8 cellular contexts compared by ENCODE assay signal in genomic region chr6:43724914-43725642, GRCh38. TPM values are rescaled to one million over a fixed set of nuclear protein-coding genes. Genes with fewer than 3 reads are reported as not detected.
DNase-seq lines count a peak whose midpoint lies in the region; ATAC-seq, FAIRE-seq and TF ChIP-seq lines count a peak whose summit lies in the region.

No MANE protein-coding gene starts in this region.

- H3K36me3 Mint-ChIP-seq in activated CD4-positive, alpha-beta memory T cell treated with anti-CD3 and anti-CD28 coated beads for 36 hours = no peaks in the 10 kb centered on the region
- H3K36me3 Mint-ChIP-seq in effector memory CD8-positive, alpha-beta T cell (ENCODE audit: insufficient read depth) = peaks cover 15% of the 10 kb centered on the region

- no peaks in the 10 kb centered on the region for H3K36me3 ChIP-seq in uterus

- DNase-seq in GM12892 (ENCODE audit: insufficient read length) = peak; percentile 59
- DNase-seq in NCI-H226 = peak; percentile 94
- peak; percentile 90 for DNase-seq in activated CD4-positive, alpha-beta memory T cell treated with anti-CD3 and anti-CD28 coated beads for 36 hours
- DNase-seq in effector memory CD8-positive, alpha-beta T cell = peak; percentile 71 to 81 (median 81)
- peak; percentile 68 for DNase-seq in omental fat pad (ENCODE audit: low spot score)
- DNase-seq in uterus = peak; percentile 58 to 70
- no peak for DNase-seq in nucleus accumbens (lab: John Stamatoyannopoulos, UW)

- H3K27ac Mint-ChIP-seq in activated CD4-positive, alpha-beta memory T cell treated with anti-CD3 and anti-CD28 coated beads for 36 hours = peak overlapping the region; percentile 62
- peak overlapping the region; percentile 47 to 89 for H3K27ac Mint-ChIP-seq in effector memory CD8-positive, alpha-beta T cell

- H3K9me3 ChIP-seq in uterus = no peaks in the 10 kb centered on the region

- CTCF ChIA-PET in activated CD4-positive, alpha-beta memory T cell treated with anti-CD3 and anti-CD28 coated beads for 36 hours (lab: Charles Lee) = interaction anchor here (0.9 to 6.1 kb wide), 20 partner anchors 9 to 531 kb away, joined by 3 to 55 read pairs (median 4); partner anchors contain the start of genes MRPS18A and VEGFA

- TF ChIP-seq CTCF in omental fat pad (IDR thresholded peaks at IDR 0.05) (no peak), uterus (IDR thresholded peaks at IDR 0.05) (peak in 1 of 4 experiments; percentile 9)

- no peak overlapping the region for H3K27ac ChIP-seq in uterus

- intact Hi-C loops in activated CD4-positive, alpha-beta memory T cell treated with anti-CD3 and anti-CD28 coated beads for 36 hours (cut with micrococcal nuclease) = loop anchor here (1.0 to 2.0 kb wide), 4 partner anchors 45 to 354 kb away; partner anchors contain the start of gene VEGFA
- intact Hi-C loops in uterus (cut with DNase I; ENCODE audit: low total_unique reads) = no loop called here

- H3K27me3 Mint-ChIP-seq in activated CD4-positive, alpha-beta memory T cell treated with anti-CD3 and anti-CD28 coated beads for 36 hours = no peaks in the 10 kb centered on the region
- no peaks in the 10 kb centered on the region for H3K27me3 Mint-ChIP-seq in effector memory CD8-positive, alpha-beta T cell

- peaks cover 0 to 6% of the 10 kb centered on the region in 2 donors for H3K4me1 ChIP-seq in uterus

- peak overlapping the region; percentile 21 for H3K4me3 Mint-ChIP-seq in activated CD4-positive, alpha-beta memory T cell treated with anti-CD3 and anti-CD28 coated beads for 36 hours
- H3K4me3 Mint-ChIP-seq in effector memory CD8-positive, alpha-beta T cell = peak overlapping the region; percentile 26 to 75

- ATAC-seq in HG02870 (IDR thresholded peaks at IDR 0.05; ENCODE audit: unreplicated experiment) (peak; percentile 56), omental fat pad (ENCODE audit: low FRiP score) (peak; percentile 81)
- peak; percentile 86 for ATAC-seq in effector memory CD8-positive, alpha-beta T cell (replicated peaks)

- peak; percentile 88 for FAIRE-seq in GM12892 (lab: Jason Lieb, UNC)

- no peak overlapping the region for H3K4me3 ChIP-seq in uterus

- peaks cover 24% of the 10 kb centered on the region for H3K4me1 Mint-ChIP-seq in activated CD4-positive, alpha-beta memory T cell treated with anti-CD3 and anti-CD28 coated beads for 36 hours (ENCODE audit: low read depth)
- H3K4me1 Mint-ChIP-seq in effector memory CD8-positive, alpha-beta T cell (ENCODE audit: low read depth in 2 of 2) = peaks cover 15 to 28% of the 10 kb centered on the region in 2 donors

- TF ChIP-seq POLR2A in GM12892 (IDR thresholded peaks at IDR 0.05; ENCODE audit: low read depth, low read length) (no peak), uterus (IDR thresholded peaks at IDR 0.05) (no peak)

- H3K27me3 ChIP-seq in uterus = no peaks in the 10 kb centered on the region

- POLR2A ChIA-PET in activated CD4-positive, alpha-beta memory T cell treated with anti-CD3 and anti-CD28 coated beads for 36 hours (lab: Charles Lee) = interaction anchor here (0.9 to 2.1 kb wide), 5 partner anchors 16 to 50 kb away, joined by 3 to 17 read pairs (median 4); partner anchors contain the start of genes MRPS18A and VEGFA

- H3K9me3 Mint-ChIP-seq in activated CD4-positive, alpha-beta memory T cell treated with anti-CD3 and anti-CD28 coated beads for 36 hours = peaks cover 2% of the 10 kb centered on the region
- no peaks in the 10 kb centered on the region for H3K9me3 Mint-ChIP-seq in effector memory CD8-positive, alpha-beta T cell

RNA-seq across cellular contexts. Expression of gene MRPS18A, which starts 37.5 kb away (rescaled TPM):
- polyA plus RNA-seq in GM12892 (2012; ENCODE audit: missing spikeins) = 49.1 TPM
- total RNA-seq in activated CD4-positive, alpha-beta memory T cell treated with anti-CD3 and anti-CD28 coated beads for 36 hours = 10 to 100 TPM; 46.9 to 50.5 TPM
- total RNA-seq in omental fat pad = 10 to 100 TPM; 30.3 to 54.7 (median 42.5) TPM
- total RNA-seq in uterus = 10 to 100 TPM; 23.1 to 87.4 (median 36.4) TPM

RNA-seq across cellular contexts. Expression of gene VEGFA, which starts 44.9 kb away (rescaled TPM):
- 66.3 TPM for polyA plus RNA-seq in GM12892 (2012; ENCODE audit: missing spikeins)
- 10 to 100 TPM; 28.9 to 35.1 TPM for total RNA-seq in activated CD4-positive, alpha-beta memory T cell treated with anti-CD3 and anti-CD28 coated beads for 36 hours
- total RNA-seq in omental fat pad = 100 to 1,000 TPM; 157 to 656 (median 510) TPM
- total RNA-seq in uterus = 100 to 1,000 TPM in 3 of 4 donors, 10 to 100 TPM in 1; 81.0 to 247 (median 156) TPM

Comparison
In these comparisons a context has a peak if more than half of its experiments do, and no peak if none do; other contexts are left out.
1. DNase-seq: peak in GM12892 (single experiment), NCI-H226 (single experiment), activated CD4-positive, alpha-beta memory T cell treated with anti-CD3 and anti-CD28 coated beads for 36 hours (single experiment), effector memory CD8-positive, alpha-beta T cell (3 of 3), omental fat pad (single experiment) and uterus (2 of 2); none in nucleus accumbens (0 of 56).
2. Peak in every context shown above with its lines, with median percentiles within 50 percentile points of each other: ATAC-seq.